Comparison of ENCODE assay signal across 1 cellular context in the genomic region with DNA sequence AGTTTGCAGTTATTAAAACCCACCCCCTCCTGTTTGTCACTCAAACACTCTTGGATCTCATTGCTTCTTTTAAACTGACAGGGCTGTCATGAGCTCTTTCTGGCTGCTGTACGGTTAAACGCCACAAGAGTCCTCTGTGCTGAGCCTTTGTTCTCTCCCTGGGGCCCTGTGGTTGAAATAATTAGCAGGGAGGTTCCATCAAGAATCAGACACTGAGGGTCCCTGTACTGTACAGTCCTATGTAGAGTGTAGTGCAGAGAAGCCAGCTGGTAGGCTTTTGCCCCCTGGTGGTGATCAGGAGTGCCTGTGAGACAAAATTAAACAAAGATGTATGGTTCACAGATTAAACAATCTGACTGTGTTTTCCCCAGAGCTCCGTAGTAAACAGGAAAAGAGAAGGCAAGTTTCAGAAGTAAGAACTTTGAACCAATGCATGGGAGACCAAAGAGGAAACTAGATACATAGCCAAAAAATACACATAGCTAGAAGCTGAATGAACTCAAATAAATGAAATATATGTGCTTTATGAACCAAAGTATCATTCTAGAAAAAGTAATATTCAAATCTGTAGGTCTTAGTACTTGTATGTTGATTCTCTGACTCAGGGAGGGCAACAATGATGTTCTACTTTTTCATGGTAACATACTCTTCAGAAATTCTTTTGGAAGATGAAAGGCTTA.
TF ChIP-seq lines count a peak whose summit lies in the region.

No MANE protein-coding gene starts in this region.

TF ChIP-seq in WTC11, 78 proteins besides CTCF, POLR2A, EP300 and RAD21 (continued from another document):
- TF ChIP-seq RELA (CRISPR knock-in tag; IDR thresholded peaks at IDR 0.05; ENCODE audit: borderline replicate concordance), result no peak
- no peak for TF ChIP-seq GRHL2 (CRISPR knock-in tag; IDR thresholded peaks at IDR 0.05; ENCODE audit: insufficient replicate concordance, severe bottlenecking)
